In the genomic region with DNA sequence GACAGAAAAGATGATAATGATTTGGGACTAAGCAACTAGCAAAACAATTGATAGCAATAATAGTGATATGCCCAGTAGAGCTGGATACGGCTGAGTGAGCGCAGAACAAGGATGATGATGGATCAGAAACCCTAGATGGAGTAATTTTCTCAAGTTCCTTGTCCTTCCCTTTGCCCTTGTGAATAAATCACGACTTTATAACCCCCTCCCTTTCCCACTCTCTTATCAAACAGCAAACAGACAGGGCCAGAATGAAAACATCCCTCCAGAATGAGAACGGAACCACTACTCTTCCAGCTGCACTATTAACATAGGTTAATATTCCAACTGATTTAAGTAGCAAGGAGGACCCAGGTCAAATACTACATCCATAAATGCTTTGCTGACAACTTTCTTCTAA, we compare ENCODE assay signal across 12 cellular contexts. TPM values are rescaled to one million over a fixed set of nuclear protein-coding genes. Genes with fewer than 3 reads are reported as not detected.
DNase-seq lines count a peak whose midpoint lies in the region; ATAC-seq and TF ChIP-seq lines count a peak whose summit lies in the region.
"Had no signal": no experiment of that assay in that cellular context is flagged by ENCODE, and none has a peak within 500 bp of the region (broad histone marks: within the 10 kb centered on the region; RNA-seq: fewer than 3 reads in every experiment).

No MANE protein-coding gene starts in this region.

- H3K27me3 ChIP-seq in GM23248 (replicated peaks; ENCODE audit: insufficient read depth) (no peaks in the 10 kb centered on the region), SU-DHL-6 (ENCODE audit: low read length) (no peaks in the 10 kb centered on the region)
- H3K27me3 ChIP-seq: stomach had no signal

- H2AFZ ChIP-seq in GM23248 (no peak overlapping the region), SU-DHL-6 (ENCODE audit: low read depth, low read length, severe bottlenecking) (no peak overlapping the region)

- H3K79me2 ChIP-seq in GM23248 (ENCODE audit: insufficient read depth) (peaks cover 13% of the 10 kb centered on the region), SU-DHL-6 (ENCODE audit: insufficient read depth, low read length) (peaks cover 34% of the 10 kb centered on the region)

- no peak for ATAC-seq in HG02610 (IDR thresholded peaks at IDR 0.05; ENCODE audit: unreplicated experiment)
- no peak for ATAC-seq in HG02981 (IDR thresholded peaks at IDR 0.05; ENCODE audit: unreplicated experiment)
- ATAC-seq in HG02623 (IDR thresholded peaks at IDR 0.05; ENCODE audit: unreplicated experiment), result no peak

- WGBS in GM23248 (ENCODE audit: low coverage in 1 of 2, low lambda C conversion rate in 2 of 2, missing lambda C conversion rate in 2 of 2), 2 experiments, result 29 to 30% methylated on average over 4 of the region's 4 CpGs

- H3K27ac ChIP-seq in 22Rv1 (peak overlapping the region; percentile 77), GM23248 (peak overlapping the region; percentile 79; the same call in 1 of the 2 replicates), SU-DHL-6 (ENCODE audit: low read depth, low read length) (no peak overlapping the region)

- H3K9me3 ChIP-seq in GM23248 (ENCODE audit: low read depth) (no peaks in the 10 kb centered on the region), SU-DHL-6 (ENCODE audit: insufficient read depth, low read length) (peaks cover 5% of the 10 kb centered on the region; the same call in 1 of the 2 replicates)
- H3K9me3 ChIP-seq: stomach had no signal

- H3K4me3 ChIP-seq in GM23248 (peak overlapping the region; percentile 94), SU-DHL-6 (ENCODE audit: insufficient read depth, low read length, poor library complexity, severe bottlenecking) (peak overlapping the region; percentile 99), fibroblast of villous mesenchyme (ENCODE audit: low read depth, low read length) (peak overlapping the region; percentile 91)

- in situ Hi-C loops in GM23248 (cut with MboI), result no loop called here

- H3K36me3 ChIP-seq in GM23248 (ENCODE audit: low read depth) (peaks cover 5% of the 10 kb centered on the region; the same call in 1 of the 2 replicates), SU-DHL-6 (ENCODE audit: low read length) (peaks cover 20% of the 10 kb centered on the region)

- no peak for TF ChIP-seq CTCF in 22Rv1 (IDR thresholded peaks at IDR 0.05)
- TF ChIP-seq CTCF in SU-DHL-6 (IDR thresholded peaks at IDR 0.05; ENCODE audit: insufficient read depth, low read length, poor library complexity, severe bottlenecking), result no peak
- no peak for TF ChIP-seq CTCF in fibroblast of villous mesenchyme (IDR thresholded peaks at IDR 0.05; ENCODE audit: insufficient read depth, low read depth, low read length)

- H3K9me2 ChIP-seq in GM23248 (ENCODE audit: insufficient read depth) (no peaks in the 10 kb centered on the region), SU-DHL-6 (replicated peaks; ENCODE audit: insufficient read depth, low read length) (no peaks in the 10 kb centered on the region)

- H3K9ac ChIP-seq in GM23248 (no peak overlapping the region), SU-DHL-6 (ENCODE audit: low read length) (no peak overlapping the region; the same call in 1 of the 2 replicates)

- H4K20me1 ChIP-seq in GM23248 (ENCODE audit: insufficient read depth), result no peaks in the 10 kb centered on the region
- H4K20me1 ChIP-seq in SU-DHL-6 (ENCODE audit: low read depth, low read length), result 0 out of 2 replicates have a peak, but pooled peaks cover 3% of the 10 kb centered on the region

- H3K4me1 ChIP-seq in GM23248 (ENCODE audit: insufficient read depth), result peaks cover 11% of the 10 kb centered on the region; the same call in 1 of the 2 replicates

- DNase-seq in GM23248, result peak; percentile 13
- DNase-seq in fibroblast of villous mesenchyme (ENCODE audit: low read depth), result no peak
- DNase-seq in ureter (ENCODE audit: low spot score), result no peak
- DNase-seq: amniotic stem cell, GDM1, Right ventricle myocardium superior, stomach had no signal

- H3K4me2 ChIP-seq in GM23248 (ENCODE audit: unreplicated experiment), result peak overlapping the region; percentile 87
- peak overlapping the region; percentile 87 for H3K4me2 ChIP-seq in SU-DHL-6 (ENCODE audit: low read depth, low read length, poor library complexity, severe bottlenecking)

- H3F3A ChIP-seq in GM23248 (ENCODE audit: insufficient read depth) (peaks cover 53% of the 10 kb centered on the region), SU-DHL-6 (ENCODE audit: insufficient read depth) (peaks cover 47% of the 10 kb centered on the region)

RNA-seq across cellular contexts. Expression of gene MTFR2, which starts 1.3 kb away (rescaled TPM):
- not detected in 2 replicates for total RNA-seq in GM23248 (2014; rRNA removed; shearing (Covaris generic))
- polyA plus RNA-seq in GM23248 (2016; fragmentation: Nextera tagmentation; extraction: Ambion mirVana), result 2.5 and 3.1 TPM in 2 replicates
- total RNA-seq in fibroblast of villous mesenchyme (0.97 and 4.3 TPM in 2 replicates), ureter (0.75 TPM)

RNA-seq across cellular contexts. Expression of gene BCLAF1, which starts 38.3 kb away (rescaled TPM):
- 62.6 and 80.3 TPM in 2 replicates for total RNA-seq in GM23248 (2014; rRNA removed; shearing (Covaris generic))
- polyA plus RNA-seq in GM23248 (2016; fragmentation: Nextera tagmentation; extraction: Ambion mirVana), result 78.0 and 78.3 TPM in 2 replicates
- total RNA-seq in fibroblast of villous mesenchyme (116 and 154 TPM in 2 replicates), ureter (200 TPM)
